In genomic region chr5:83076742-83077661, GRCh38 we compare ENCODE assay signal across 8 cellular contexts. TPM values are rescaled to one million over a fixed set of nuclear protein-coding genes. Genes with fewer than 3 reads are reported as not detected.
DNase-seq lines count a peak whose midpoint lies in the region; ATAC-seq and TF ChIP-seq lines count a peak whose summit lies in the region.

TSS of gene TMEM167A (minus strand) at chr5:83077394. CDS start at chr5:83077323, 71 bp downstream.
TSS of gene XRCC4 (plus strand) at chr5:83077547. CDS start at chr5:83104920, 27,373 bp downstream.

- ATAC-seq in GM19043 (IDR thresholded peaks at IDR 0.05; ENCODE audit: low read depth, unreplicated experiment) (peak; percentile 96), HG03378 (IDR thresholded peaks at IDR 0.05; ENCODE audit: unreplicated experiment) (peak; percentile 98)

- peak; percentile 99 for DNase-seq in AG10803 (ENCODE audit: low read depth)
- peak; percentile 98 for DNase-seq in NCI-H460 (ENCODE audit: extremely low read depth, low read depth)
- DNase-seq in activated CD4-positive, CD25-positive, alpha-beta regulatory T cell treated with anti-CD3 and anti-CD28 coated beads, Interleukin-2, amount 50 U/mL, for 72 hours, result peak; percentile 87
- DNase-seq in cerebellar nuclear complex (lab: John Stamatoyannopoulos, UW), result peak; percentile 93 to 98
- DNase-seq in islet precursor cell, result peak; percentile 99
- peak; percentile 78 to 91 (median 88) for DNase-seq in stimulated activated CD4-positive, alpha-beta T cell treated with anti-CD3 and anti-CD28 coated beads, Interleukin-12 subunit alpha, Interleukin-12 subunit beta, amount 100 ng/mL, for 48 hours (ENCODE audit: low read depth in 2 of 3, low spot score in 1 of 3)

- TF ChIP-seq CTCF in AG10803 (conservative IDR thresholded peaks at IDR 0.05; ENCODE audit: low read length), result no peak

- H3K4me3 ChIP-seq in AG10803 (ENCODE audit: low read length), result peak within 1 kb of the TSS; percentile 85

RNA-seq across cellular contexts. Expression of gene TMEM167A, which starts in this region (rescaled TPM):
- total RNA-seq in NCI-H460 (2014; rRNA removed; shearing (Covaris generic)), result 92.3 and 92.5 TPM in 2 replicates
- 54.0 and 90.1 TPM in 2 replicates for polyA plus RNA-seq in NCI-H460 (2014; cell fraction: nucleus; rRNA removed)

RNA-seq across cellular contexts. Expression of gene XRCC4, which starts in this region (rescaled TPM):
- total RNA-seq in NCI-H460 (2014; rRNA removed; shearing (Covaris generic)), result 21.3 TPM in 2 replicates
- 6.5 and 11.9 TPM in 2 replicates for polyA plus RNA-seq in NCI-H460 (2014; cell fraction: nucleus; rRNA removed)

Comparison
In these comparisons a context has a peak if more than half of its experiments do, and no peak if none do; other contexts are left out.
1. Peak in every context shown above with its lines: DNase-seq, ATAC-seq and H3K4me3 ChIP-seq.